In the genomic region with DNA sequence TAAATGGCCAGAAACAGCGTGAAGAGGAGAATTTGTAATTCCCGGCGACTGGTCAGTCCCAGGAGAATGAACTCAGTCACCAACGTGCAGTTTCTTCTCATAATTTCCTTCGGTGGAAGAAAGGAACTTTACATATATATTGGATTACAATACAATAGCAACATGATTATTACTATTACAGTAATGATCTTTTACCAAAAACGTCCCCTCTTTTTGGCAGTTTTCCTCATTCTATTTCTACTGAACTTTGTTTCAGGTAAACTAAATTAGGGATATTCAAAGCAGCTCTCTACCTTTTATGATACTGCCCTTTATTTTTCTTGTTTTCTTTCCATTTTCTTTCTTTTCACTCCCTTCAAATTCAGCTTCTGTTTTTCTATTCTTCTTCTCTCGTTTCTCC, we compare ENCODE assay signal across 9 cellular contexts. TPM values are rescaled to one million over a fixed set of nuclear protein-coding genes. Genes with fewer than 3 reads are reported as not detected.
"Had no signal": no experiment of that assay in that cellular context is flagged by ENCODE, and none has a peak within 500 bp of the region (broad histone marks: within the 10 kb centered on the region; RNA-seq: fewer than 3 reads in every experiment).

Gene OR5M8, minus strand, starts transcription at position 101 of the 400 bp plus-strand sequence. Its CDS starts 0 bp downstream, at position 101.

- H3K27ac ChIP-seq: HL-60 had no signal

- H3K4me3 ChIP-seq: K562 had no signal

- H3K27me3 Mint-ChIP-seq: IgD-negative memory B cell had no signal

- DNase-seq: IMR-90, KBM-7, KG1 had no signal

- H3K4me3 Mint-ChIP-seq: IgD-negative memory B cell had no signal

- ATAC-seq: HepG2, K562 had no signal

- H3K27ac Mint-ChIP-seq: IgD-negative memory B cell had no signal

- H3K36me3 Mint-ChIP-seq: IgD-negative memory B cell had no signal

RNA-seq across cellular contexts. Expression of gene OR5M8, which starts in this region (rescaled TPM):
- total RNA-seq: HepG2, HT-29, HT1080, IMR-90, K562 had no signal
- polyA plus RNA-seq: HepG2, IgD-negative memory B cell, IMR-90, K562 had no signal
